ENCODE assay signal across 28 cellular contexts in the genomic region with DNA sequence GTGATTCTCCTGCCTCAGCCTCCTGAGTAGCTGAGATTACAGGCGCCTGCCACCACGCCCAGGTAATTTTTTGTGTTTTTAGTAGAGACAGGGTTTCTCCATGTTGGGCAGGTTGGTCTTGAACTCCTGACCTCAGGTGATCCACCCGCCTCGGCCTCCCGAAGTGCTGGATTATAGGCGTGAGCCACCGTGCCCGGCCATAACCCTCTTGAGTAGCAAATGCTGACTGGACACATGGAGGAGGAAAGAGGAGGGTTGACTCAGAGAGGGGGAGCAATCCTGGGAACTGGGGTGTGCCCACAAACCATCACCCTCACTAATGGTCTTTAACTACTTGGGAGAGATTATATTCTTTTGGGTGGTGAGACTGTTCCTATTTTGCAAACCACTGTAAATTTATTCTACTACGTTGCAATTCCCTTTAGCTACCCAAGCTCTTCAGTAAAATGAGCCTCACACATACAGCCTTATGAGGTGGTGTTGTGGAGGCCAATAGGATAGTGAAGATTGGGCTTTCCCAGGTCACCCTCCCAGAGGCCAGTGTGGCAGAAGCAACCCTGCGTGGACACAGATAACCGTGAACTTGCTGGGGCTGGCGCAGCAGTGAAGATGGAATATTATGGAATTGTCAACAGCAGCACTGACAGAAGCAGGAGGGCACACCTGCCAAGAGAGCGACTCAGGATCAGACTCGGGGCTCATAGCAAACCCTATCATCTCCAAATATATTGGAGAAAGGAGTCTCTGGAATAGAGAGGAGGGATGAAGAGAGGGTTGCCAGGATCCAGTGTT.
"Had no signal": no experiment of that assay in that cellular context is flagged by ENCODE, and none has a peak within 500 bp of the region (broad histone marks: within the 10 kb centered on the region; RNA-seq: fewer than 3 reads in every experiment).

No MANE protein-coding gene starts in this region.

- H3K4me1 ChIP-seq: breast epithelium, uterus had no signal

- H3K27me3 ChIP-seq: adrenal gland, breast epithelium, gastroesophageal sphincter, left lung, stomach, suprapubic skin, tibial nerve, uterus had no signal

- H3K36me3 Mint-ChIP-seq: activated naive CD8-positive, alpha-beta T cell; immature natural killer cell; memory B cell; stimulated activated memory B cell treated with anti-CD40 and anti-IgM and Interleukin-4, amounts not matched to agents 10 μg/mL and 1 μg/mL and 100 μg/mL, for 72 hours had no signal

- DNase-seq: activated CD4-positive, alpha-beta T cell treated with anti-CD3 and anti-CD28 coated beads, Interleukin-2, amount 50 U/mL, for 1 hour; activated CD8-positive, alpha-beta memory T cell treated with anti-CD3 and anti-CD28 coated beads, Interleukin-2, amount 50 U/mL, for 4 hours; activated CD8-positive, alpha-beta T cell treated with anti-CD3 and anti-CD28 coated beads, Interleukin-2, amount 10 ng/mL, durations not matched to agents 7 days and 5 days; activated naive CD4-positive, alpha-beta T cell; activated T-cell treated with anti-CD3 and anti-CD28 coated beads, Interleukin-2, amount 50 U/mL, for 4 hours; effector memory CD4-positive, alpha-beta T cell; immature natural killer cell; nephron progenitor cell; stimulated activated CD4-positive, alpha-beta T cell treated with anti-CD3 and anti-CD28 coated beads, Interleukin-15, amount 100 ng/mL, for 24 hours had no signal

- FAIRE-seq: astrocyte, colon, small intestine had no signal

- H3K27me3 Mint-ChIP-seq: activated naive CD8-positive, alpha-beta T cell; central memory CD8-positive, alpha-beta T cell; memory B cell; stimulated activated memory B cell treated with anti-CD40 and anti-IgM and Interleukin-4, amounts not matched to agents 10 μg/mL and 1 μg/mL and 100 μg/mL, for 72 hours had no signal

- H3K4me3 ChIP-seq: adrenal gland, breast epithelium, gastroesophageal sphincter, left lung, stomach, suprapubic skin, tibial nerve, uterus had no signal

- H3K9me3 Mint-ChIP-seq: activated T-cell treated with anti-CD3 and anti-CD28 coated beads, Interleukin-2, amount 50 U/mL, for 4 hours; activated T-helper 2 cell treated with anti-CD3 and anti-CD28 coated beads, Interferon-gamma antibody, Interleukin-2, Interleukin-4, amounts not matched to agents 10 μg/mL and 5 μg/mL and 100 μg/mL, durations not matched to agents 14 hours and 24 hours and 36 hours; central memory CD8-positive, alpha-beta T cell; immature natural killer cell; memory B cell; nephron progenitor cell; stimulated activated memory B cell treated with anti-CD40 and anti-IgM and Interleukin-4, amounts not matched to agents 10 μg/mL and 1 μg/mL and 100 μg/mL, for 72 hours had no signal

- H3K4me3 Mint-ChIP-seq: activated CD8-positive, alpha-beta T cell treated with anti-CD3 and anti-CD28 coated beads, Interleukin-2, amount 10 ng/mL, durations not matched to agents 7 days and 5 days; activated naive CD8-positive, alpha-beta T cell; activated T-cell treated with anti-CD3 and anti-CD28 coated beads, Interleukin-2, amount 50 U/mL, for 4 hours; central memory CD8-positive, alpha-beta T cell; memory B cell; nephron progenitor cell; stimulated activated memory B cell treated with anti-CD40 and anti-IgM and Interleukin-4, amounts not matched to agents 10 μg/mL and 1 μg/mL and 100 μg/mL, for 72 hours had no signal

- ATAC-seq: activated CD4-positive, CD25-positive, alpha-beta regulatory T cell treated with anti-CD3 and anti-CD28 coated beads, Interleukin-2, amount 50 U/mL, for 24 hours; activated CD8-positive, alpha-beta T cell treated with anti-CD3 and anti-CD28 coated beads, Interleukin-2, amount 10 ng/mL, durations not matched to agents 7 days and 5 days; activated T-cell treated with anti-CD3 and anti-CD28 coated beads, Interleukin-2, amount 50 U/mL, for 4 hours; sciatic nerve; stimulated activated memory B cell treated with anti-CD40 and anti-IgM and Interleukin-4, amounts not matched to agents 10 μg/mL and 1 μg/mL and 100 μg/mL, for 72 hours had no signal

- H3K27ac ChIP-seq: suprapubic skin, tibial nerve, uterus, VCaP had no signal

- H3K27ac Mint-ChIP-seq: activated naive CD8-positive, alpha-beta T cell; activated T-helper 2 cell treated with anti-CD3 and anti-CD28 coated beads, Interferon-gamma antibody, Interleukin-2, Interleukin-4, amounts not matched to agents 10 μg/mL and 5 μg/mL and 100 μg/mL, durations not matched to agents 14 hours and 24 hours and 36 hours; memory B cell; nephron progenitor cell; stimulated activated memory B cell treated with anti-CD40 and anti-IgM and Interleukin-4, amounts not matched to agents 10 μg/mL and 1 μg/mL and 100 μg/mL, for 72 hours had no signal

- H3K9me3 ChIP-seq: adrenal gland, breast epithelium, gastroesophageal sphincter, left lung, stomach, suprapubic skin, tibial nerve, uterus had no signal

- H3K4me1 Mint-ChIP-seq: nephron progenitor cell had no signal

- H3K36me3 ChIP-seq: adrenal gland, breast epithelium, gastroesophageal sphincter, left lung, stomach, suprapubic skin, tibial nerve, uterus had no signal
